Comparison of ENCODE assay signal across 20 cellular contexts in genomic region chr5:1865486-1865885, GRCh38. TPM values are rescaled to one million over a fixed set of nuclear protein-coding genes. Genes with fewer than 3 reads are reported as not detected.
DNase-seq lines count a peak whose midpoint lies in the region; ATAC-seq and TF ChIP-seq lines count a peak whose summit lies in the region.
"Had no signal": no experiment of that assay in that cellular context is flagged by ENCODE, and none has a peak within 500 bp of the region (broad histone marks: within the 10 kb centered on the region; RNA-seq: fewer than 3 reads in every experiment).

No MANE protein-coding gene starts in this region.

- no CpG with 5 or more reads among the region's 14 CpGs for WGBS in trophoblast cell (ENCODE audit: extremely low coverage, insufficient coverage, insufficient read length)

- H3K36me3 ChIP-seq in BLaER1 (no peaks in the 10 kb centered on the region), trophoblast cell (ENCODE audit: control insufficient read depth in 1 of 2, insufficient read depth in 2 of 2, low read length in 2 of 2) (no peaks in the 10 kb centered on the region)
- H3K36me3 ChIP-seq: BE2C had no signal

- no peak overlapping the region for H2AK5ac ChIP-seq in trophoblast cell (ENCODE audit: low read length)

- peak; percentile 82 for DNase-seq in NCI-H2171 treated with DMSO at 0.1 percent for 48 hours (lab: John Stamatoyannopoulos, UW)
- peak; percentile 8 to 38 for DNase-seq in trophoblast cell
- DNase-seq in activated CD4-positive, CD25-positive, alpha-beta regulatory T cell treated with anti-CD3 and anti-CD28 coated beads, Interleukin-2, amount 50 U/mL, for 72 hours: no peak
- DNase-seq: ACHN; BE2C; CD8-positive, alpha-beta T cell; COR-L47; DMS 273 treated with DMSO at 0.1 percent for 48 hours; DMS79; GDM1; GOT3; H7; HFFc6; KG1 had no signal

- H3K4me1 ChIP-seq in BLaER1 (peaks cover 10% of the 10 kb centered on the region; the same call in 1 of the 2 replicates), trophoblast cell (ENCODE audit: control insufficient read depth in 1 of 2, insufficient read depth in 2 of 2, low read length in 2 of 2) (peaks cover 24 to 25% of the 10 kb centered on the region in 2 experiments)
- H3K4me1 ChIP-seq: BE2C had no signal

- H3K79me1 ChIP-seq in trophoblast cell (ENCODE audit: low read length): peaks cover 4% of the 10 kb centered on the region

- peak overlapping the region; percentile 7 for H2BK12ac ChIP-seq in trophoblast cell (ENCODE audit: low read length)

- no peak overlapping the region for H3K18ac ChIP-seq in trophoblast cell (ENCODE audit: low read length)

- no peak overlapping the region for H4K8ac ChIP-seq in trophoblast cell (ENCODE audit: low read depth, low read length)

- no peak overlapping the region for H2AFZ ChIP-seq in trophoblast cell (ENCODE audit: insufficient read depth, low read length, poor library complexity)

- H3K27me3 ChIP-seq in BLaER1: peaks cover 33% of the 10 kb centered on the region
- H3K27me3 ChIP-seq in trophoblast cell (ENCODE audit: insufficient read depth, low read length): no peaks in the 10 kb centered on the region

- H4K20me1 ChIP-seq in BLaER1: no peaks in the 10 kb centered on the region; the same call in 1 of the 2 replicates

- ATAC-seq in HG03521 (IDR thresholded peaks at IDR 0.05; ENCODE audit: unreplicated experiment): no peak
- ATAC-seq: CD8-positive, alpha-beta T cell; HCT116 had no signal

- 0 out of 2 replicates have a peak overlapping the region, but pooled peaks have one; percentile 28 for H3K4me2 ChIP-seq in BLaER1
- H3K4me2 ChIP-seq in trophoblast cell (ENCODE audit: low read length): no peak overlapping the region

- no peak for TF ChIP-seq CTCF in C4-2B (conservative IDR thresholded peaks at IDR 0.05)

- H3K79me2 ChIP-seq in trophoblast cell (ENCODE audit: control insufficient read depth, insufficient read depth, low read length, poor library complexity): no peaks in the 10 kb centered on the region

- no peak overlapping the region for H4K12ac ChIP-seq in trophoblast cell (ENCODE audit: low read depth, low read length)

- H3K27ac ChIP-seq in BLaER1: no peak overlapping the region
- H3K27ac ChIP-seq in C4-2B: peak overlapping the region; percentile 48
- peak overlapping the region; percentile 28 for H3K27ac ChIP-seq in trophoblast cell (ENCODE audit: low read depth, low read length)

- H4K91ac ChIP-seq in trophoblast cell (ENCODE audit: low read depth, low read length): peak overlapping the region; percentile 30

- no peak overlapping the region for H3K23ac ChIP-seq in trophoblast cell (ENCODE audit: low read length)

- H3K9ac ChIP-seq in BLaER1 (no peak overlapping the region), trophoblast cell (ENCODE audit: low read length) (no peak overlapping the region)

- no peak overlapping the region for H3K4me3 ChIP-seq in BLaER1
- no peak overlapping the region for H3K4me3 ChIP-seq in trophoblast cell (ENCODE audit: low read depth, low read length)

- no peak overlapping the region for H2BK5ac ChIP-seq in trophoblast cell (ENCODE audit: low read depth, low read length, poor library complexity)

- no peak overlapping the region for H3K14ac ChIP-seq in trophoblast cell (ENCODE audit: low read length)

- H2BK120ac ChIP-seq in trophoblast cell (ENCODE audit: insufficient read depth, low read length, poor library complexity): peak overlapping the region; percentile 47

- H3K4ac ChIP-seq in trophoblast cell (ENCODE audit: low read depth, low read length): no peak overlapping the region

- H3K9me3 ChIP-seq in BLaER1: no peaks in the 10 kb centered on the region
- H3K9me3 ChIP-seq in trophoblast cell (ENCODE audit: insufficient read depth, low read depth, low read length): peaks cover 10% of the 10 kb centered on the region
- H3K9me3 ChIP-seq: BE2C had no signal

RNA-seq across cellular contexts. Expression of gene IRX4, which starts 17.2 kb away (rescaled TPM):
- polyA plus RNA-seq in trophoblast cell (2013): 25.8 and 26.3 TPM in 2 replicates
- polyA plus RNA-seq: HepG2, IgD-negative memory B cell had no signal
